In the genomic region with DNA sequence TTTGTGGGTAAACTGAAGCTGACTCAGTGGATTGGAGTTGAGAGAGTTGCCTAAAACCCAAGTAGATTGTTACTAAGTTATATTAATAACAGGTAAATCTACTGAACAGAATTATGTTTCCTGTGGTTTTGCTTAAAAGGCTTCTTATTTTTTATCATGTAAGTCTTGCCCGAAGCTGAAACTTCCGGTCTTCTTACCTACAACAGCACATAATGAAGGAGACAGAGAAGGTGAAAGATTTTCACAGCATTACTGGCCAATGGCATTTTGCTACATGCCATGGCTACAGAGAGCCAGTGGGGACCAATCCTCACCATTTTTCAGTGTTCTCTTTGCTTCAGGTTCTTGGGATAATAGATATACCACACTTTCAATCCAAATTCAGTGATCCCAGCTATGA, we compare ENCODE assay signal across 19 cellular contexts.
DNase-seq lines count a peak whose midpoint lies in the region; TF ChIP-seq lines count a peak whose summit lies in the region.
"Had no signal": no experiment of that assay in that cellular context is flagged by ENCODE, and none has a peak within 500 bp of the region (broad histone marks: within the 10 kb centered on the region; RNA-seq: fewer than 3 reads in every experiment).

No MANE protein-coding gene starts in this region.

- H3K36me3 Mint-ChIP-seq in activated CD4-positive, alpha-beta memory T cell treated with anti-CD3 and anti-CD28 coated beads, Interleukin-2, amount 10 ng/mL, durations not matched to agents 7 days and 5 days (ENCODE audit: low read depth): no peaks in the 10 kb centered on the region
- H3K36me3 Mint-ChIP-seq: CD14-positive monocyte; CD4-positive, alpha-beta memory T cell; CD4-positive, CD25-positive, alpha-beta regulatory T cell; CD8-positive, alpha-beta memory T cell had no signal

- H2AFZ ChIP-seq in MM.1S (ENCODE audit: low read length) (peak overlapping the region; percentile 6; the same call in 1 of the 2 replicates), OCI-LY3 (ENCODE audit: low read depth, low read length) (peak overlapping the region; percentile 45; the same call in 1 of the 2 replicates)

- no peaks in the 10 kb centered on the region for H3K9me2 ChIP-seq in MM.1S (replicated peaks; ENCODE audit: insufficient read depth, low read length)

- DNase-seq in MM.1S: peak; percentile 67
- no peak for DNase-seq in activated CD4-positive, alpha-beta memory T cell treated with anti-CD3 and anti-CD28 coated beads, Interleukin-2, amount 10 ng/mL, durations not matched to agents 7 days and 5 days
- DNase-seq in DMS53 (lab: John Stamatoyannopoulos, UW): no peak
- DNase-seq in NCI-H2171 (lab: John Stamatoyannopoulos, UW): no peak
- DNase-seq: 8988T; ACHN; BE2C; C1 segment of cervical spinal cord; CD4-positive, alpha-beta memory T cell; CD4-positive, CD25-positive, alpha-beta regulatory T cell; CD8-positive, alpha-beta memory T cell; COR-L47; DMS 273 treated with DMSO at 0.1 percent for 48 hours; DMS153; DMS79 treated with DMSO at 0.1 percent for 48 hours; GF-D8 had no signal

- TF ChIP-seq CTCF in MM.1S (IDR thresholded peaks at IDR 0.05; ENCODE audit: low read length): no peak
- TF ChIP-seq CTCF in OCI-LY3 (IDR thresholded peaks at IDR 0.05; ENCODE audit: low read depth, low read length): no peak

- peaks cover 8% of the 10 kb centered on the region for H3K9me3 Mint-ChIP-seq in activated CD4-positive, alpha-beta memory T cell treated with anti-CD3 and anti-CD28 coated beads, Interleukin-2, amount 10 ng/mL, durations not matched to agents 7 days and 5 days
- H3K9me3 Mint-ChIP-seq: CD14-positive monocyte had no signal

- peak overlapping the region; percentile 6; the same call in 1 of the 2 replicates for H3K27ac ChIP-seq in MM.1S (ENCODE audit: low read length)
- H3K27ac ChIP-seq in OCI-LY3 (ENCODE audit: low read length): no peak overlapping the region
- H3K27ac ChIP-seq: BLaER1 had no signal

- H3K4me2 ChIP-seq in MM.1S (ENCODE audit: low read depth, low read length): peak overlapping the region; percentile 19; the same call in 1 of the 2 replicates
- H3K4me2 ChIP-seq in OCI-LY3 (ENCODE audit: low read length): no peak overlapping the region
- H3K4me2 ChIP-seq: BLaER1 had no signal

- no peaks in the 10 kb centered on the region for H3K79me2 ChIP-seq in MM.1S (ENCODE audit: low read length)
- no peaks in the 10 kb centered on the region for H3K79me2 ChIP-seq in OCI-LY3 (ENCODE audit: low read length)

- POLR2A ChIA-PET in activated CD4-positive, alpha-beta memory T cell treated with anti-CD3 and anti-CD28 coated beads, Interleukin-2, amount 10 ng/mL, durations not matched to agents 7 days and 5 days (lab: Charles Lee): no interaction called here

- H4K20me1 ChIP-seq in MM.1S (ENCODE audit: insufficient read depth, low read length) (no peaks in the 10 kb centered on the region), OCI-LY3 (ENCODE audit: insufficient read depth, low read length) (no peaks in the 10 kb centered on the region)
- H4K20me1 ChIP-seq: BLaER1 had no signal

- H3K27me3 ChIP-seq in MM.1S (replicated peaks; ENCODE audit: insufficient read depth, low read length) (no peaks in the 10 kb centered on the region), OCI-LY3 (ENCODE audit: low read depth, low read length) (no peaks in the 10 kb centered on the region)
- H3K27me3 ChIP-seq: BE2C, BLaER1 had no signal

- no peaks in the 10 kb centered on the region for H3K36me3 ChIP-seq in MM.1S (replicated peaks; ENCODE audit: insufficient read depth, low read length)
- H3K36me3 ChIP-seq in OCI-LY3 (replicated peaks; ENCODE audit: low read depth, low read length): no peaks in the 10 kb centered on the region
- H3K36me3 ChIP-seq: BE2C, BLaER1 had no signal

- H3K9ac ChIP-seq in MM.1S (ENCODE audit: low read length) (no peak overlapping the region), OCI-LY3 (ENCODE audit: low read length) (no peak overlapping the region)
- H3K9ac ChIP-seq: BLaER1 had no signal

- no peaks in the 10 kb centered on the region for H3K27me3 Mint-ChIP-seq in activated CD4-positive, alpha-beta memory T cell treated with anti-CD3 and anti-CD28 coated beads, Interleukin-2, amount 10 ng/mL, durations not matched to agents 7 days and 5 days
- H3K27me3 Mint-ChIP-seq: CD4-positive, alpha-beta memory T cell; CD4-positive, CD25-positive, alpha-beta regulatory T cell; CD8-positive, alpha-beta memory T cell had no signal

- H3K4me1 ChIP-seq in MM.1S (ENCODE audit: low read length): peaks cover 6% of the 10 kb centered on the region
- no peaks in the 10 kb centered on the region for H3K4me1 ChIP-seq in OCI-LY3 (ENCODE audit: low read length)
- H3K4me1 ChIP-seq: BLaER1 had no signal

- H3F3A ChIP-seq in MM.1S (ENCODE audit: insufficient read depth, low read length): 0 out of 2 replicates have a peak, but pooled peaks cover 3% of the 10 kb centered on the region

- H3K9me3 ChIP-seq in MM.1S (replicated peaks; ENCODE audit: insufficient read depth, low read length): no peaks in the 10 kb centered on the region
- no peaks in the 10 kb centered on the region for H3K9me3 ChIP-seq in OCI-LY3 (ENCODE audit: insufficient read depth, low read length)
- H3K9me3 ChIP-seq: BE2C, BLaER1 had no signal

- no peak overlapping the region for H3K27ac Mint-ChIP-seq in activated CD4-positive, alpha-beta memory T cell treated with anti-CD3 and anti-CD28 coated beads, Interleukin-2, amount 10 ng/mL, durations not matched to agents 7 days and 5 days
- H3K27ac Mint-ChIP-seq: CD14-positive monocyte; CD4-positive, alpha-beta memory T cell; CD4-positive, CD25-positive, alpha-beta regulatory T cell; CD8-positive, alpha-beta memory T cell had no signal

- no peak overlapping the region for H3K4me3 Mint-ChIP-seq in activated CD4-positive, alpha-beta memory T cell treated with anti-CD3 and anti-CD28 coated beads, Interleukin-2, amount 10 ng/mL, durations not matched to agents 7 days and 5 days
- H3K4me3 Mint-ChIP-seq: CD14-positive monocyte; CD4-positive, alpha-beta memory T cell; CD4-positive, CD25-positive, alpha-beta regulatory T cell; CD8-positive, alpha-beta memory T cell had no signal

- H3K4me3 ChIP-seq in MM.1S (ENCODE audit: low read length) (no peak overlapping the region), OCI-LY3 (ENCODE audit: low read length) (no peak overlapping the region)
- H3K4me3 ChIP-seq: BLaER1 had no signal

- no peaks in the 10 kb centered on the region for H3K4me1 Mint-ChIP-seq in activated CD4-positive, alpha-beta memory T cell treated with anti-CD3 and anti-CD28 coated beads, Interleukin-2, amount 10 ng/mL, durations not matched to agents 7 days and 5 days
- H3K4me1 Mint-ChIP-seq: CD14-positive monocyte; CD4-positive, alpha-beta memory T cell; CD4-positive, CD25-positive, alpha-beta regulatory T cell; CD8-positive, alpha-beta memory T cell had no signal

- CTCF ChIA-PET in activated CD4-positive, alpha-beta memory T cell treated with anti-CD3 and anti-CD28 coated beads, Interleukin-2, amount 10 ng/mL, durations not matched to agents 7 days and 5 days (lab: Charles Lee): no interaction called here
